In the genomic region with DNA sequence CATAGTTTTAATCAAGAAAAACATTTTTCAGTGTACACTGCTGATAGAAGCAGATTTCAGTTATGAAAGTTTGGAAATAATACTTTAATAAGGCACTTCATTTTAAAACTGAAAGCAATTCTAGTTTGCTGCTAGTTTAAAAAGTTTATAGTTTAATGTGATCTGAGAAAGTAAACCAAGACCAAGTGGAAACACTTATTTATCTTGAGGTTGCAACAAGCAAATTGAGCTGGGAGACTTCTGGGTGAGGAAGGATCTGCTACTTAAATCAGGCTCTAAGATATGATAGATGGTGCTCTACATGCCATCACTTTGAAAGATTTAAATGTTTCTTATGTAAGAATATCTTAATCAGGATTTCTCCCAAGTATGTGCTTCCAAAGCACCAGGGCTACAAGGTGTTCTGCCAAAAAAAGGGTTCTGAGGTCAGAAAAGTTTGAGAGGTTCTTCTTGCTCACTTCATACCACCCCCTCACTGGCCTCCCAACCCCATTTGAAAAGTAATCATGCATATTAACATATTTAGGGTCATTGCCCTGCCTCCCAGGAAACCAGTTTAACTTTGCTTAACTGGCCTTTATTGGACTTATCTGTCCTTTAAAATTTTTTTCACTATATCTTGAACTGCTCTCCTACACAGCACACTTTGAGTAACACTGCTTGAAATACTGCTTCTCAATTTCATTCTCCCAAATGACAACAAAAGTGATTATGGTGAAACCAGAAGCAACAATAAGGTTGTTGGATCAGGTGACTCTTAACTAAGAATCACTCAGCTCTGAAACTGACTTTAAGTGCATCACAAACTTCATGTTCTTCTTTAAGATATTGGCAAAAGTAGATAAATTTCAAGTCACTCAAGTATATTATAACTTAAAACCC, we compare ENCODE assay signal across 1 cellular context.
TF ChIP-seq lines count a peak whose summit lies in the region.

No MANE protein-coding gene starts in this region.

TF ChIP-seq in GM23338, 12 proteins besides CTCF, POLR2A, EP300 and RAD21 (continued from another document):
- TF ChIP-seq, protein P1, sequence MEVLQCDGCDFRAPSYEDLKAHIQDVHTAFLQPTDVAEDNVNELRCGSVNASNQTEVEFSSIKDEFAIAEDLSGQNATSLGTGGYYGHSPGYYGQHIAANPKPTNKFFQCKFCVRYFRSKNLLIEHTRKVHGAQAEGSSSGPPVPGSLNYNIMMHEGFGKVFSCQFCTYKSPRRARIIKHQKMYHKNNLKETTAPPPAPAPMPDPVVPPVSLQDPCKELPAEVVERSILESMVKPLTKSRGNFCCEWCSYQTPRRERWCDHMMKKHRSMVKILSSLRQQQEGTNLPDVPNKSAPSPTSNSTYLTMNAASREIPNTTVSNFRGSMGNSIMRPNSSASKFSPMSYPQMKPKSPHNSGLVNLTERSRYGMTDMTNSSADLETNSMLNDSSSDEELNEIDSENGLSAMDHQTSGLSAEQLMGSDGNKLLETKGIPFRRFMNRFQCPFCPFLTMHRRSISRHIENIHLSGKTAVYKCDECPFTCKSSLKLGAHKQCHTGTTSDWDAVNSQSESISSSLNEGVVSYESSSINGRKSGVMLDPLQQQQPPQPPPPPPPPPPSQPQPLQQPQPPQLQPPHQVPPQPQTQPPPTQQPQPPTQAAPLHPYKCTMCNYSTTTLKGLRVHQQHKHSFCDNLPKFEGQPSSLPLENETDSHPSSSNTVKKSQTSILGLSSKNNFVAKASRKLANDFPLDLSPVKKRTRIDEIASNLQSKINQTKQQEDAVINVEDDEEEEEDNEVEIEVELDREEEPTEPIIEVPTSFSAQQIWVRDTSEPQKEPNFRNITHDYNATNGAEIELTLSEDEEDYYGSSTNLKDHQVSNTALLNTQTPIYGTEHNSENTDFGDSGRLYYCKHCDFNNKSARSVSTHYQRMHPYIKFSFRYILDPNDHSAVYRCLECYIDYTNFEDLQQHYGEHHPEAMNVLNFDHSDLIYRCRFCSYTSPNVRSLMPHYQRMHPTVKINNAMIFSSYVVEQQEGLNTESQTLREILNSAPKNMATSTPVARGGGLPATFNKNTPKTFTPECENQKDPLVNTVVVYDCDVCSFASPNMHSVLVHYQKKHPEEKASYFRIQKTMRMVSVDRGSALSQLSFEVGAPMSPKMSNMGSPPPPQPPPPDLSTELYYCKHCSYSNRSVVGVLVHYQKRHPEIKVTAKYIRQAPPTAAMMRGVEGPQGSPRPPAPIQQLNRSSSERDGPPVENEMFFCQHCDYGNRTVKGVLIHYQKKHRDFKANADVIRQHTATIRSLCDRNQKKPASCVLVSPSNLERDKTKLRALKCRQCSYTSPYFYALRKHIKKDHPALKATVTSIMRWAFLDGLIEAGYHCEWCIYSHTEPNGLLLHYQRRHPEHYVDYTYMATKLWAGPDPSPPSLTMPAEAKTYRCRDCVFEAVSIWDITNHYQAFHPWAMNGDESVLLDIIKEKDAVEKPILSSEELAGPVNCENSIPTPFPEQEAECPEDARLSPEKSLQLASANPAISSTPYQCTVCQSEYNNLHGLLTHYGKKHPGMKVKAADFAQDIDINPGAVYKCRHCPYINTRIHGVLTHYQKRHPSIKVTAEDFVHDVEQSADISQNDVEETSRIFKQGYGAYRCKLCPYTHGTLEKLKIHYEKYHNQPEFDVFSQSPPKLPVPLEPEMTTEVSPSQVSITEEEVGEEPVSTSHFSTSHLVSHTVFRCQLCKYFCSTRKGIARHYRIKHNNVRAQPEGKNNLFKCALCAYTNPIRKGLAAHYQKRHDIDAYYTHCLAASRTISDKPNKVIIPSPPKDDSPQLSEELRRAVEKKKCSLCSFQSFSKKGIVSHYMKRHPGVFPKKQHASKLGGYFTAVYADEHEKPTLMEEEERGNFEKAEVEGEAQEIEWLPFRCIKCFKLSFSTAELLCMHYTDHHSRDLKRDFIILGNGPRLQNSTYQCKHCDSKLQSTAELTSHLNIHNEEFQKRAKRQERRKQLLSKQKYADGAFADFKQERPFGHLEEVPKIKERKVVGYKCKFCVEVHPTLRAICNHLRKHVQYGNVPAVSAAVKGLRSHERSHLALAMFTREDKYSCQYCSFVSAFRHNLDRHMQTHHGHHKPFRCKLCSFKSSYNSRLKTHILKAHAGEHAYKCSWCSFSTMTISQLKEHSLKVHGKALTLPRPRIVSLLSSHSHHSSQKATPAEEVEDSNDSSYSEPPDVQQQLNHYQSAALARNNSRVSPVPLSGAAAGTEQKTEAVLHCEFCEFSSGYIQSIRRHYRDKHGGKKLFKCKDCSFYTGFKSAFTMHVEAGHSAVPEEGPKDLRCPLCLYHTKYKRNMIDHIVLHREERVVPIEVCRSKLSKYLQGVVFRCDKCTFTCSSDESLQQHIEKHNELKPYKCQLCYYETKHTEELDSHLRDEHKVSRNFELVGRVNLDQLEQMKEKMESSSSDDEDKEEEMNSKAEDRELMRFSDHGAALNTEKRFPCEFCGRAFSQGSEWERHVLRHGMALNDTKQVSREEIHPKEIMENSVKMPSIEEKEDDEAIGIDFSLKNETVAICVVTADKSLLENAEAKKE (CRISPR knock-in tag; IDR thresholded peaks at IDR 0.05), result no peak
- TF ChIP-seq STAT1 (IDR thresholded peaks at IDR 0.05; ENCODE audit: unreplicated experiment) (no peak), JUNB (IDR thresholded peaks at IDR 0.05; ENCODE audit: unreplicated experiment) (no peak), ZNF331 (CRISPR knock-in tag; IDR thresholded peaks at IDR 0.05; ENCODE audit: low read depth) (no peak), REST (IDR thresholded peaks at IDR 0.05; ENCODE audit: unreplicated experiment) (no peak), ZNF114 (CRISPR knock-in tag; IDR thresholded peaks at IDR 0.05) (no peak), CREB1 (CRISPR knock-in tag; IDR thresholded peaks at IDR 0.05; ENCODE audit: low read depth) (no peak)
